Comparison of ENCODE assay signal across 14 cellular contexts in the genomic region with DNA sequence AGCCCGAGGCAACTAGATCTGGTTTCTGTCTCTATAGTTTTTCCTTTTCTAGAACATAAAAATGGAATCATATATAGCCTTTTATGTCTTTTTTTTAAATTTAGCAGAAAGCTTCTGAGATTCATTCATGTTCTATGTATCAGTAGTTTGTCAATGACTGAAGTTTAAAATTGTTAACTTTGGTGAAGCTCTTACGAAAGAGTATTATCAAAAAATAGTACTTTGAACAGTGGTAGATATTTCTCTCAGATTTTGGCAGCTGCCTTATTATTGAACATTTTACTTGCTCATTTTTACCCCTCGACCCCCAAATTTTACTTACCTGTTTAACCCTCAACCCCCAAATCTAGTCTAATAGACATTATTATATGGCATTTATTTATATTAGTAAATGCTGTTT. TPM values are rescaled to one million over a fixed set of nuclear protein-coding genes. Genes with fewer than 3 reads are reported as not detected.
DNase-seq lines count a peak whose midpoint lies in the region; ATAC-seq and TF ChIP-seq lines count a peak whose summit lies in the region.
"Had no signal": no experiment of that assay in that cellular context is flagged by ENCODE, and none has a peak within 500 bp of the region (broad histone marks: within the 10 kb centered on the region; RNA-seq: fewer than 3 reads in every experiment).

No MANE protein-coding gene starts in this region.

- no peak for DNase-seq in activated naive CD8-positive, alpha-beta T cell treated with anti-CD3 and anti-CD28 coated beads for 36 hours
- DNase-seq in CD8-positive, alpha-beta memory T cell: no peak
- DNase-seq in endodermal cell (no peak), HFFc6 (no peak), NCI-H748 treated with DMSO at 0.1 percent for 48 hours (lab: John Stamatoyannopoulos, UW) (no peak)
- DNase-seq in activated CD8-positive, alpha-beta T cell treated with anti-CD3 and anti-CD28 coated beads for 36 hours: no peak
- DNase-seq: GOT3, NCI-H1694 treated with DMSO at 0.1 percent for 48 hours, NCI-H774, SHP77 had no signal

- H3K4me3 Mint-ChIP-seq in activated naive CD8-positive, alpha-beta T cell: peak overlapping the region; percentile 11
- no peak overlapping the region for H3K4me3 Mint-ChIP-seq in activated naive CD8-positive, alpha-beta T cell treated with anti-CD3 and anti-CD28 coated beads for 36 hours
- H3K4me3 Mint-ChIP-seq in CD8-positive, alpha-beta memory T cell: peak overlapping the region in 4 of 7 donors; percentile 2 to 19 (median 12)
- H3K4me3 Mint-ChIP-seq in endodermal cell: no peak overlapping the region
- H3K4me3 Mint-ChIP-seq in HFFc6: no peak overlapping the region
- H3K4me3 Mint-ChIP-seq in activated CD8-positive, alpha-beta T cell treated with anti-CD3 and anti-CD28 coated beads for 36 hours: no peak overlapping the region

- intact Hi-C loops in activated CD8-positive, alpha-beta T cell treated with anti-CD3 and anti-CD28 coated beads for 36 hours (cut with micrococcal nuclease): no loop called here

- H3K4me1 ChIP-seq in CD8-positive, alpha-beta memory T cell (ENCODE audit: insufficient read depth, low read length): peaks cover 58% of the 10 kb centered on the region
- peaks cover 4% of the 10 kb centered on the region for H3K4me1 ChIP-seq in endodermal cell (ENCODE audit: control insufficient read depth, insufficient read depth, low read length)
- H3K4me1 ChIP-seq in skeletal muscle tissue (ENCODE audit: control insufficient read depth in 3 of 3, insufficient read depth in 3 of 3, low read length in 3 of 3): peaks cover 11 to 21% (median 15%) of the 10 kb centered on the region in 3 donors

- H3K9me3 Mint-ChIP-seq in activated naive CD8-positive, alpha-beta T cell (ENCODE audit: low read depth): no peaks in the 10 kb centered on the region
- peaks cover 5% of the 10 kb centered on the region for H3K9me3 Mint-ChIP-seq in activated naive CD8-positive, alpha-beta T cell treated with anti-CD3 and anti-CD28 coated beads for 36 hours
- H3K9me3 Mint-ChIP-seq in CD8-positive, alpha-beta memory T cell: peaks cover 0 to 2% (median 0%) of the 10 kb centered on the region in 5 donors
- H3K9me3 Mint-ChIP-seq in endodermal cell (peaks cover 3% of the 10 kb centered on the region), HFFc6 (no peaks in the 10 kb centered on the region)
- peaks cover 6% of the 10 kb centered on the region for H3K9me3 Mint-ChIP-seq in activated CD8-positive, alpha-beta T cell treated with anti-CD3 and anti-CD28 coated beads for 36 hours

- no peaks in the 10 kb centered on the region for H3K27me3 ChIP-seq in CD8-positive, alpha-beta memory T cell (ENCODE audit: insufficient read depth, low read length, poor library complexity, severe bottlenecking)
- H3K27me3 ChIP-seq in endodermal cell (ENCODE audit: control insufficient read depth, insufficient read depth, low read length, poor library complexity, severe bottlenecking) (no peaks in the 10 kb centered on the region), skeletal muscle tissue (ENCODE audit: control insufficient read depth in 3 of 3, insufficient read depth in 3 of 3, low read length in 3 of 3) (no peaks in the 10 kb centered on the region)

- H3K36me3 ChIP-seq in CD8-positive, alpha-beta memory T cell (ENCODE audit: insufficient read depth, low read length): no peaks in the 10 kb centered on the region
- H3K36me3 ChIP-seq in endodermal cell (ENCODE audit: control insufficient read depth, insufficient read depth, low read length) (peaks cover 16% of the 10 kb centered on the region), skeletal muscle tissue (ENCODE audit: control insufficient read depth in 3 of 3, insufficient read depth in 3 of 3, low read length in 3 of 3) (peaks cover 0 to 3% (median 0%) of the 10 kb centered on the region in 3 donors)

- H3K4me1 Mint-ChIP-seq in activated naive CD8-positive, alpha-beta T cell (ENCODE audit: low read depth): peaks cover 72% of the 10 kb centered on the region
- H3K4me1 Mint-ChIP-seq in activated naive CD8-positive, alpha-beta T cell treated with anti-CD3 and anti-CD28 coated beads for 36 hours: peaks cover 75% of the 10 kb centered on the region
- H3K4me1 Mint-ChIP-seq in CD8-positive, alpha-beta memory T cell: peaks cover 68 to 88% (median 75%) of the 10 kb centered on the region in 3 donors
- H3K4me1 Mint-ChIP-seq in endodermal cell: peaks cover 11% of the 10 kb centered on the region
- peaks cover 26% of the 10 kb centered on the region for H3K4me1 Mint-ChIP-seq in HFFc6 (ENCODE audit: low read depth)
- peaks cover 75% of the 10 kb centered on the region for H3K4me1 Mint-ChIP-seq in activated CD8-positive, alpha-beta T cell treated with anti-CD3 and anti-CD28 coated beads for 36 hours (ENCODE audit: low read depth)

- peaks cover 11% of the 10 kb centered on the region for H3K36me3 Mint-ChIP-seq in activated naive CD8-positive, alpha-beta T cell
- peaks cover 29% of the 10 kb centered on the region for H3K36me3 Mint-ChIP-seq in activated naive CD8-positive, alpha-beta T cell treated with anti-CD3 and anti-CD28 coated beads for 36 hours
- H3K36me3 Mint-ChIP-seq in CD8-positive, alpha-beta memory T cell: peaks cover 6 to 28% (median 14%) of the 10 kb centered on the region in 3 donors
- peaks cover 23% of the 10 kb centered on the region for H3K36me3 Mint-ChIP-seq in endodermal cell (ENCODE audit: low read depth)
- peaks cover 10% of the 10 kb centered on the region for H3K36me3 Mint-ChIP-seq in HFFc6 (ENCODE audit: low read depth)
- peaks cover 21% of the 10 kb centered on the region for H3K36me3 Mint-ChIP-seq in activated CD8-positive, alpha-beta T cell treated with anti-CD3 and anti-CD28 coated beads for 36 hours (ENCODE audit: low read depth)

- TF ChIP-seq CTCF in endodermal cell (conservative IDR thresholded peaks at IDR 0.05) (no peak), HFFc6 (IDR thresholded peaks at IDR 0.05) (no peak)
- no peak for TF ChIP-seq CTCF in activated CD8-positive, alpha-beta T cell treated with anti-CD3 and anti-CD28 coated beads for 36 hours (IDR thresholded peaks at IDR 0.05)

- POLR2A ChIA-PET in CD8-positive, alpha-beta memory T cell (lab: Charles Lee): interaction anchor here (0.7 kb wide), 1 partner anchor 10 kb away, joined by 3 read pairs; no protein-coding TSS in a partner anchor
- POLR2A ChIA-PET in activated CD8-positive, alpha-beta T cell treated with anti-CD3 and anti-CD28 coated beads for 36 hours (lab: Charles Lee): interaction anchor here (0.6 to 1.8 kb wide), 2 partner anchors 10 to 52 kb away, joined by 3 to 13 read pairs; a partner anchor contains a TSS

- no peak overlapping the region for H3K4me3 ChIP-seq in CD8-positive, alpha-beta memory T cell (ENCODE audit: low read length)
- no peak overlapping the region for H3K4me3 ChIP-seq in endodermal cell (ENCODE audit: low read length)
- H3K4me3 ChIP-seq in skeletal muscle tissue (ENCODE audit: low read length in 3 of 3): no peak overlapping the region
- H3K4me3 ChIP-seq: K562 had no signal

- ATAC-seq in activated CD8-positive, alpha-beta T cell treated with anti-CD3 and anti-CD28 coated beads for 36 hours: no peak
- ATAC-seq: HCT116 had no signal

- WGBS in endodermal cell (ENCODE audit: insufficient coverage in 1 of 2, insufficient read length in 1 of 2), 2 experiments: 86% methylated on average over 3 of the region's 3 CpGs; no CpG with 5 or more reads in 1 of the 2 experiments

- peak overlapping the region; percentile 3 for H3K27ac Mint-ChIP-seq in activated naive CD8-positive, alpha-beta T cell
- H3K27ac Mint-ChIP-seq in activated naive CD8-positive, alpha-beta T cell treated with anti-CD3 and anti-CD28 coated beads for 36 hours: no peak overlapping the region
- peak overlapping the region in 4 of 8 donors; percentile 4 to 58 (median 32) for H3K27ac Mint-ChIP-seq in CD8-positive, alpha-beta memory T cell
- peak overlapping the region; percentile 52 for H3K27ac Mint-ChIP-seq in endodermal cell
- no peak overlapping the region for H3K27ac Mint-ChIP-seq in HFFc6
- H3K27ac Mint-ChIP-seq in activated CD8-positive, alpha-beta T cell treated with anti-CD3 and anti-CD28 coated beads for 36 hours: no peak overlapping the region

- CTCF ChIA-PET in CD8-positive, alpha-beta memory T cell (lab: Charles Lee): no interaction called here
- CTCF ChIA-PET in activated CD8-positive, alpha-beta T cell treated with anti-CD3 and anti-CD28 coated beads for 36 hours (lab: Charles Lee): no interaction called here

- H3K27ac ChIP-seq in CD8-positive, alpha-beta memory T cell (ENCODE audit: low read depth, low read length): no peak overlapping the region
- H3K27ac ChIP-seq in endodermal cell (ENCODE audit: low read depth, low read length): no peak overlapping the region
- no peak overlapping the region for H3K27ac ChIP-seq in skeletal muscle tissue (ENCODE audit: low read depth, low read length)

- no peaks in the 10 kb centered on the region for H3K27me3 Mint-ChIP-seq in activated naive CD8-positive, alpha-beta T cell
- no peaks in the 10 kb centered on the region for H3K27me3 Mint-ChIP-seq in activated naive CD8-positive, alpha-beta T cell treated with anti-CD3 and anti-CD28 coated beads for 36 hours
- H3K27me3 Mint-ChIP-seq in CD8-positive, alpha-beta memory T cell: peaks cover 0 to 2% of the 10 kb centered on the region in 2 donors
- H3K27me3 Mint-ChIP-seq in endodermal cell (ENCODE audit: insufficient read depth) (no peaks in the 10 kb centered on the region), HFFc6 (ENCODE audit: insufficient read depth) (no peaks in the 10 kb centered on the region)
- no peaks in the 10 kb centered on the region for H3K27me3 Mint-ChIP-seq in activated CD8-positive, alpha-beta T cell treated with anti-CD3 and anti-CD28 coated beads for 36 hours

- no peaks in the 10 kb centered on the region for H3K9me3 ChIP-seq in CD8-positive, alpha-beta memory T cell (ENCODE audit: low read length)
- H3K9me3 ChIP-seq in endodermal cell (ENCODE audit: control insufficient read depth, low read length) (peaks cover 4% of the 10 kb centered on the region), skeletal muscle tissue (ENCODE audit: control insufficient read depth in 3 of 3, low read length in 3 of 3) (no peaks in the 10 kb centered on the region)

- H3K9ac ChIP-seq in endodermal cell (ENCODE audit: extremely low read depth, low read length, poor library complexity, severe bottlenecking): no peak overlapping the region
- H3K9ac ChIP-seq in skeletal muscle tissue (ENCODE audit: low read depth in 1 of 3, low read length in 3 of 3): peak overlapping the region in 2 of 3 donors; percentile 46 to 52

RNA-seq across cellular contexts. Expression of a gene that starts 10.2 kb away (rescaled TPM):
- total RNA-seq in activated naive CD8-positive, alpha-beta T cell treated with anti-CD3 and anti-CD28 coated beads for 36 hours: 10 to 100 TPM; 39.8 to 42.1 TPM
- 10 to 100 TPM; 47.3 to 55.0 TPM for total RNA-seq in CD8-positive, alpha-beta memory T cell
- polyA plus RNA-seq in CD8-positive, alpha-beta memory T cell: 36.4 TPM
- total RNA-seq in endodermal cell (10 to 100 TPM; 63.3 to 65.8 TPM), skeletal muscle tissue (36.5 TPM)
- 51.1 TPM for polyA plus RNA-seq in endodermal cell (2013, experiment 1 of 2)
- 46.3 TPM for polyA plus RNA-seq in endodermal cell (2013, experiment 2 of 2)
- 10 to 100 TPM; 31.6 to 35.7 (median 32.6) TPM for total RNA-seq in HFFc6 (2021; fragmentation: NEBNext Ultra II Directional; extraction: Animal tissue kit (Norgen Biotek cat#: 25700))
- 10 to 100 TPM; 39.6 to 40.2 TPM for total RNA-seq in activated CD8-positive, alpha-beta T cell treated with anti-CD3 and anti-CD28 coated beads for 36 hours

Comparison
In these comparisons a context has a peak if more than half of its experiments do, and no peak if none do; other contexts are left out.
1. H3K27ac Mint-ChIP-seq: peak in activated naive CD8-positive, alpha-beta T cell (single experiment) and endodermal cell (single experiment); none in activated naive CD8-positive, alpha-beta T cell treated with anti-CD3 and anti-CD28 coated beads for 36 hours (single experiment), HFFc6 (single experiment) and activated CD8-positive, alpha-beta T cell treated with anti-CD3 and anti-CD28 coated beads for 36 hours (single experiment).
2. H3K4me3 Mint-ChIP-seq: peak in activated naive CD8-positive, alpha-beta T cell (single experiment) and CD8-positive, alpha-beta memory T cell (4 of 7); none in activated naive CD8-positive, alpha-beta T cell treated with anti-CD3 and anti-CD28 coated beads for 36 hours (single experiment), endodermal cell (single experiment), HFFc6 (single experiment) and activated CD8-positive, alpha-beta T cell treated with anti-CD3 and anti-CD28 coated beads for 36 hours (single experiment).